25 cellular contexts compared by ENCODE assay signal in genomic region chr4:186360551-186360950, GRCh38.
"Had no signal": no experiment of that assay in that cellular context is flagged by ENCODE, and none has a peak within 500 bp of the region (broad histone marks: within the 10 kb centered on the region; RNA-seq: fewer than 3 reads in every experiment).

No MANE protein-coding gene starts in this region.

- DNase-seq: colonic mucosa; cortex of kidney; dermis blood vessel endothelial cell; dorsolateral prefrontal cortex; effector CD4-positive, alpha-beta T cell; effector CD8-positive, alpha-beta T cell; effector memory CD4-positive, alpha-beta T cell; effector memory CD8-positive, alpha-beta T cell; endodermal cell; erythroblast; esophagus squamous epithelium; foreskin fibroblast; foreskin keratinocyte; foreskin melanocyte; gastrocnemius medialis; glutamatergic neuron; head of caudate nucleus; heart left ventricle; heart right ventricle had no signal

- H3K27ac ChIP-seq: colonic mucosa, coronary artery, dorsolateral prefrontal cortex, epithelial cell of prostate, esophagus muscularis mucosa, esophagus squamous epithelium, foreskin keratinocyte, gastrocnemius medialis, gastroesophageal sphincter, heart left ventricle, heart right ventricle, hepatocyte had no signal

- ATAC-seq: effector memory CD8-positive, alpha-beta T cell; esophagus mucosa; foreskin keratinocyte; gastrocnemius medialis; gastroesophageal sphincter; heart left ventricle; heart right ventricle had no signal

- H3K4me1 ChIP-seq: colonic mucosa, esophagus muscularis mucosa, esophagus squamous epithelium, foreskin keratinocyte, gastrocnemius medialis, gastroesophageal sphincter, heart left ventricle, heart right ventricle had no signal

- H3K79me2 ChIP-seq: hepatocyte had no signal

- H2AFZ ChIP-seq: hepatocyte had no signal

- H3K4me3 ChIP-seq: colonic mucosa, coronary artery, dorsolateral prefrontal cortex, esophagus muscularis mucosa, esophagus squamous epithelium, gastrocnemius medialis, gastroesophageal sphincter, heart left ventricle, heart right ventricle, hepatocyte had no signal

- H3K4me2 ChIP-seq: hepatocyte had no signal

- H3K36me3 ChIP-seq: colonic mucosa, esophagus muscularis mucosa, esophagus squamous epithelium, gastrocnemius medialis, gastroesophageal sphincter, heart left ventricle, heart right ventricle had no signal

- H3K9me3 ChIP-seq: colonic mucosa had no signal

- H3K27me3 ChIP-seq: colonic mucosa, esophagus muscularis mucosa, esophagus squamous epithelium, foreskin keratinocyte, gastrocnemius medialis, gastroesophageal sphincter, heart left ventricle, heart right ventricle, hepatocyte had no signal
